ENCODE assay signal across 20 cellular contexts in the genomic region with DNA sequence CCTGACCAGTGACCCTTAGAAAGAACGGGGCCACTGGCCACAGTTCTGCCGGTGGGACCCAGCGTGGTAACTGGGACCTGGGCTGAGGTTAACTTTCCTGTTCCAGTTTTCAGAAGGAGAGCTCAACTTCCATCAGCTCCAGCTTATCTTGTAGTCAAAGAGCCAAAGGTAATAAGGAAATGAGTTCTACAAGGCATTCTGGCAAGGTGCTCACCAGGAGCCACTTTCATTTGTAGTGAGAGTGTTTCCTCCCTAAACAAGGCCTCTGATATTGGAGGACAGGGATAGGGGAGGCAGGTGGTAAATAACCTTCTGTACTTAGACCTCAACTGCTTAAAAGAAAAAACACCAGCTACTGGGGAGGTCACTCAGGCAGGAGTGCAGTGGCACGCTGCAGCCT. TPM values are rescaled to one million over a fixed set of nuclear protein-coding genes. Genes with fewer than 3 reads are reported as not detected.
"Had no signal": no experiment of that assay in that cellular context is flagged by ENCODE, and none has a peak within 500 bp of the region (broad histone marks: within the 10 kb centered on the region; RNA-seq: fewer than 3 reads in every experiment).

No MANE protein-coding gene starts in this region.

- H3K4me3 Mint-ChIP-seq: natural killer cell treated with Interleukin-12 subunit alpha and Interleukin-12 subunit beta and Interleukin-15 and Interleukin-18, amount 100 ng/mL, for 72 hours had no signal

- ATAC-seq: body of pancreas; left lung; natural killer cell treated with Interleukin-12 subunit alpha and Interleukin-12 subunit beta and Interleukin-15 and Interleukin-18, amount 100 ng/mL, for 72 hours; upper lobe of right lung had no signal

- H3K36me3 ChIP-seq: cardiac muscle cell, left lung, sigmoid colon, upper lobe of right lung had no signal

- H3K4me3 ChIP-seq: body of pancreas, cardiac muscle cell, left lung, lung, sigmoid colon, upper lobe of right lung had no signal

- H3K9me3 ChIP-seq: body of pancreas, left lung, sigmoid colon, upper lobe of right lung had no signal

- DNase-seq: activated CD4-positive, alpha-beta T cell treated with anti-CD3 and anti-CD28 coated beads, Interleukin-2, amount 50 U/mL, for 4 hours; activated CD4-positive, CD25-positive, alpha-beta regulatory T cell treated with anti-CD3 and anti-CD28 coated beads, Interleukin-2, amount 50 U/mL, for 72 hours; activated naive CD4-positive, alpha-beta T cell treated with Interleukin-2 at 50 U/mL for 16 hours; anterior cingulate cortex; body of pancreas; effector CD8-positive, alpha-beta T cell; erythroblast; foreskin fibroblast; sigmoid colon; stimulated activated CD4-positive, alpha-beta T cell treated with anti-CD3 and anti-CD28 coated beads, Interleukin-2, amount 100 ng/mL, for 48 hours; stimulated activated CD8-positive, alpha-beta memory T cell treated with anti-CD3 and anti-CD28 coated beads, Interleukin-4, amount 100 ng/mL, for 48 hours; stimulated activated naive CD4-positive, alpha-beta T cell; upper lobe of right lung had no signal

- H3K27ac ChIP-seq: body of pancreas, cardiac muscle cell, left lung, sigmoid colon, upper lobe of right lung had no signal

- H3K27ac Mint-ChIP-seq: progenitor cell of endocrine pancreas had no signal

- H3K27me3 Mint-ChIP-seq: natural killer cell treated with Interleukin-12 subunit alpha and Interleukin-12 subunit beta and Interleukin-15 and Interleukin-18, amount 100 ng/mL, for 72 hours; progenitor cell of endocrine pancreas had no signal

- H3K4me1 ChIP-seq: body of pancreas, left lung, sigmoid colon, upper lobe of right lung had no signal

- H3K9me3 Mint-ChIP-seq: natural killer cell treated with Interleukin-12 subunit alpha and Interleukin-12 subunit beta and Interleukin-15 and Interleukin-18, amount 100 ng/mL, for 72 hours had no signal

- H3K27me3 ChIP-seq: body of pancreas, cardiac muscle cell, left lung, sigmoid colon, upper lobe of right lung had no signal

RNA-seq across cellular contexts. Expression of a gene that starts 38.1 kb away (rescaled TPM):
- total RNA-seq: glomerular endothelial cell had no signal

RNA-seq across cellular contexts. Expression of a gene that starts 42.4 kb away (rescaled TPM):
- total RNA-seq: glomerular endothelial cell, kidney epithelial cell had no signal
